9 cellular contexts compared by ENCODE assay signal in the genomic region with DNA sequence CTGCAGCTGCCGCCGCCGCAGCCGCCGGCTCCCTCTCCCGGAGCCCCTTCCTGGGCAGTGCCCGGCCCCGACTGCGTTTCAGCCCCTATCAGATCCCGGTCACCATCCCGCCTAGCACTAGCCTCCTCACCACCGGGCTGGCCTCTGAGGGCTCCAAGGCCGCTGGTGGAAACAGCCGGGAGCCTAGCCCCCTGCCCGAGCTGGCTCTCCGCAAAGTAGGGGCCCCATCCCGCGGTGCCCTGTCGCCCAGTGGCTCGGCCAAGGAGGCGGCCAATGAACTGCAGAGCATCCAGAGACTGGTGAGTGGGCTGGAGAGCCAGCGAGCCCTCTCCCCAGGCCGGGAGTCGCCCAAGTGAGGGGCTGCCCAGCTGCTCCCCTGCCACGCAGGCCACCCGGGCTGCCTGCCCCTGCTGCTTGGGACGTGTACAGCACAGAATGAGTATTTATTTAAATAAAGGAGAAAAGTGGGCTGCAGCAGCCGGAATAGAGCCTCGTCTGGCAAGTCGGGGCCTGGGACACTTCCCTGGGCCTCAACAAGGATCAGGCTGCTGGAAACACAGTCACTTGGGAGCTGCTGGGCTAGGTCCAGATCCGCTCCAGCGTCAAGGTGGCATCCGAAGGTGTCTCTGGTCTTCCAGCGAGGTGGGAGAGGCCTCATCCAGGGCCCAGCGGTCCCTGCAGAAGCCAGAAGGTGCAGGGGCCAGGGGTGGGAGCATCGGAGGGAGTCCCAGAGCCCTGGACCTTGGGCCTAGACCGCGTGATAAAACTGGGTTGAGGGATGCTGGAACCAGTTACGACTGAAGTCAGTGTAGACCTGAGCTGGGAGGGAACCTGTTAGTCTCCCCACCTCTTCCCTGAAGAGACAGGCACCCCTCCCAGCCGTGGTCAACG. TPM values are rescaled to one million over a fixed set of nuclear protein-coding genes. Genes with fewer than 3 reads are reported as not detected.
DNase-seq lines count a peak whose midpoint lies in the region; ATAC-seq and TF ChIP-seq lines count a peak whose summit lies in the region.
"Had no signal": no experiment of that assay in that cellular context is flagged by ENCODE, and none has a peak within 500 bp of the region (broad histone marks: within the 10 kb centered on the region; RNA-seq: fewer than 3 reads in every experiment).

No MANE protein-coding gene starts in this region.

- peaks cover 5 to 48% of the 10 kb centered on the region in 2 donors for H3K4me1 ChIP-seq in adrenal gland (replicated peaks in 1 of 2)
- H3K4me1 ChIP-seq in upper lobe of right lung: peaks cover 30% of the 10 kb centered on the region

- TF ChIP-seq POLR2A in adrenal gland (IDR thresholded peaks at IDR 0.05): no peak

- H3K27me3 ChIP-seq in adrenal gland: peaks cover 24% of the 10 kb centered on the region
- peaks cover 54% of the 10 kb centered on the region for H3K27me3 ChIP-seq in upper lobe of right lung

- H3K9me3 ChIP-seq in adrenal gland (replicated peaks in 1 of 3) (no peaks in the 10 kb centered on the region), upper lobe of right lung (no peaks in the 10 kb centered on the region)

- DNase-seq in activated T-cell treated with anti-CD3 and anti-CD28 coated beads, Interleukin-2, amount 50 U/mL, for 4 hours: no peak
- no peak for DNase-seq in activated T-cell treated with anti-CD3 and anti-CD28 coated beads, Interleukin-2, amount 50 U/mL, for 1 hour
- DNase-seq in adrenal gland (peak in 4 of 7 donors; percentile 14 to 51 (median 24)), memory B cell (ENCODE audit: low spot score in 2 of 2) (no peak), upper lobe of right lung (peak; percentile 61), DMS 273 (lab: John Stamatoyannopoulos, UW; ENCODE audit: unreplicated experiment) (no peak), NCI-H1930 (lab: John Stamatoyannopoulos, UW) (no peak)
- DNase-seq in stimulated activated CD4-positive, alpha-beta T cell treated with anti-CD3 and anti-CD28 coated beads, Interleukin-4, amount 100 ng/mL, for 1 hour: no peak
- DNase-seq: activated CD4-positive, alpha-beta T cell treated with anti-CD3 and anti-CD28 coated beads, Interleukin-2, amount 50 U/mL, for 4 hours had no signal

- peak overlapping the region; percentile 61 for H3K4me3 Mint-ChIP-seq in activated T-cell treated with anti-CD3 and anti-CD28 coated beads, Interleukin-2, amount 50 U/mL, for 4 hours
- peak overlapping the region; percentile 70 for H3K4me3 Mint-ChIP-seq in memory B cell

- H3K36me3 ChIP-seq in adrenal gland (replicated peaks in 1 of 2) (peaks cover 0 to 8% of the 10 kb centered on the region in 2 donors), upper lobe of right lung (peaks cover 17% of the 10 kb centered on the region)

- H3K27ac Mint-ChIP-seq in memory B cell: no peak overlapping the region

- TF ChIP-seq CTCF in adrenal gland (IDR thresholded peaks at IDR 0.05) (no peak), upper lobe of right lung (IDR thresholded peaks at IDR 0.05) (no peak)

- intact Hi-C loops in adrenal gland (cut with DNase I): no loop called here
- intact Hi-C loops in upper lobe of right lung (cut with DNase I): no loop called here

- 65 to 74% (median 68%) methylated on average over 12 to 41 of the region's 41 CpGs for WGBS in adrenal gland, 4 donors

- H3K36me3 Mint-ChIP-seq in activated T-cell treated with anti-CD3 and anti-CD28 coated beads, Interleukin-2, amount 50 U/mL, for 4 hours (ENCODE audit: insufficient read depth): no peaks in the 10 kb centered on the region
- peaks cover 2% of the 10 kb centered on the region for H3K36me3 Mint-ChIP-seq in memory B cell

- H3K4me3 ChIP-seq in adrenal gland (peak overlapping the region in 1 of 4 donors; percentile 76), upper lobe of right lung (peak overlapping the region; percentile 65)

- peaks cover 54% of the 10 kb centered on the region for H3K27me3 Mint-ChIP-seq in activated T-cell treated with anti-CD3 and anti-CD28 coated beads, Interleukin-2, amount 50 U/mL, for 4 hours (ENCODE audit: low read depth)
- peaks cover 23% of the 10 kb centered on the region for H3K27me3 Mint-ChIP-seq in memory B cell

- peak overlapping the region in 2 of 5 donors; percentile 62 to 73 for H3K27ac ChIP-seq in adrenal gland
- H3K27ac ChIP-seq in upper lobe of right lung: peak overlapping the region; percentile 91

- H3K4me1 Mint-ChIP-seq in activated T-cell treated with anti-CD3 and anti-CD28 coated beads, Interleukin-2, amount 50 U/mL, for 4 hours (ENCODE audit: low read depth): peaks cover 25% of the 10 kb centered on the region
- peaks cover 24% of the 10 kb centered on the region for H3K4me1 Mint-ChIP-seq in memory B cell

- H3K9me3 Mint-ChIP-seq in activated T-cell treated with anti-CD3 and anti-CD28 coated beads, Interleukin-2, amount 50 U/mL, for 4 hours: no peaks in the 10 kb centered on the region
- H3K9me3 Mint-ChIP-seq in memory B cell: no peaks in the 10 kb centered on the region

- ATAC-seq in activated T-cell treated with anti-CD3 and anti-CD28 coated beads, Interleukin-2, amount 50 U/mL, for 4 hours: no peak
- no peak for ATAC-seq in memory B cell (ENCODE audit: low read depth)
- ATAC-seq in upper lobe of right lung: no peak

RNA-seq across cellular contexts. Expression of a gene that starts 8.8 kb away (rescaled TPM):
- total RNA-seq in activated T-cell treated with anti-CD3 and anti-CD28 coated beads, Interleukin-2, amount 50 U/mL, for 4 hours: under 1 TPM; 0.05 to 0.16 (median 0.15) TPM
- 10 to 100 TPM in 2 of 8 donors, 1 to 10 TPM in 6; 6.4 to 16.0 (median 7.4) TPM for total RNA-seq in adrenal gland
- 10 to 100 TPM in 2 of 3 donors, 1 to 10 TPM in 1; 2.4 to 22.1 (median 14.9) TPM for polyA plus RNA-seq in adrenal gland
- 122 TPM for total RNA-seq in upper lobe of right lung

RNA-seq across cellular contexts. Expression of a gene that starts 43.8 kb away (rescaled TPM):
- not detected for total RNA-seq in activated T-cell treated with anti-CD3 and anti-CD28 coated beads, Interleukin-2, amount 50 U/mL, for 4 hours
- under 1 TPM in 3 of 8 donors, not detected in 5; 0.14 to 0.54 (median 0.29) TPM for total RNA-seq in adrenal gland
- under 1 TPM in 1 of 3 donors, not detected in 2; 0.03 TPM for polyA plus RNA-seq in adrenal gland
- total RNA-seq in upper lobe of right lung: 28.6 TPM

Comparison
In these comparisons a context has a peak if more than half of its experiments do, and no peak if none do; other contexts are left out.
1. DNase-seq: peak in adrenal gland (4 of 7) and upper lobe of right lung (single experiment); none in activated T-cell treated with anti-CD3 and anti-CD28 coated beads, Interleukin-2, amount 50 U/mL, for 4 hours (single experiment), activated T-cell treated with anti-CD3 and anti-CD28 coated beads, Interleukin-2, amount 50 U/mL, for 1 hour (single experiment), memory B cell (0 of 2), DMS 273 (single experiment), stimulated activated CD4-positive, alpha-beta T cell treated with anti-CD3 and anti-CD28 coated beads, Interleukin-4, amount 100 ng/mL, for 1 hour (single experiment) and NCI-H1930 (0 of 2).
2. RNA of a gene that starts 43.8 kb away (total RNA-seq): 28.6 TPM in upper lobe of right lung (single experiment); not detected in activated T-cell treated with anti-CD3 and anti-CD28 coated beads, Interleukin-2, amount 50 U/mL, for 4 hours and 0.14 to 0.54 TPM in adrenal gland; every median in the first group is over 10 times any median in the second.